ENCODE assay signal across 24 cellular contexts in the genomic region with DNA sequence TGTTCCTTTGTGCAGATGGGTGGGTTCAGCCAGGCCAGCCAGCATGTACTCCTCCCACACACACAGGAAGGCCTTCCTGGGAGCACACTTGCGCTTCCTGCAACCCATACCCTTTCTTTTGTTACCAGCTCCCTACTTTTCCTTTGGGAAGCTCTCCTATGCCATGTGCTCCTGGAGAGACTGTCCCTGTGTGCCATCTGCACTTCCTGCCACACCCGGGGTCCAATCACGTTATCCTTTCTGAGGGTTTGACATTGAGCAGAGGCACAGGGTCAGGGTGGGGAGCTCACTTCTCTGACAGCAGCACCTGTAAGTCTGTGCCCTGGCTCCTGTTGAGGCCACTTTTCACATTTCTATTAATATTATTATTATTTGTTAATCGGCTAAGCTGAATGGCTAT.
DNase-seq lines count a peak whose midpoint lies in the region; ATAC-seq, FAIRE-seq and TF ChIP-seq lines count a peak whose summit lies in the region.
"Had no signal": no experiment of that assay in that cellular context is flagged by ENCODE, and none has a peak within 500 bp of the region (broad histone marks: within the 10 kb centered on the region; RNA-seq: fewer than 3 reads in every experiment).

No MANE protein-coding gene starts in this region.

- no peak overlapping the region for H2AFZ ChIP-seq in HepG2 (ENCODE audit: low read length)

- H3K4me1 ChIP-seq in HepG2 (ENCODE audit: insufficient read depth, low read length) (no peaks in the 10 kb centered on the region), right lobe of liver (no peaks in the 10 kb centered on the region), left lung (peaks cover 0 to 5% of the 10 kb centered on the region in 2 donors)

- no TSS peak for BruUV-seq in HepG2 (replicated peaks; lab: Mats Ljungman, UMichigan)

- FAIRE-seq in HepG2 (lab: Jason Lieb, UNC): no peak
- FAIRE-seq: D721Med, GM18507, RCC 7860 had no signal

- intact Hi-C loops in HepG2 (cut with micrococcal nuclease; ENCODE audit: unreplicated experiment) (no loop called here), right lobe of liver (cut with DNase I) (no loop called here), left lung (cut with DNase I) (no loop called here), head of caudate nucleus (cut with DNase I) (no loop called here)
- intact Hi-C loops in activated T-helper 2 cell treated with anti-CD3 and anti-CD28 coated beads, Interferon-gamma antibody, Interleukin-2, Interleukin-4, amounts not matched to agents 10 μg/mL and 5 μg/mL and 100 μg/mL, durations not matched to agents 14 hours and 24 hours and 36 hours (cut with micrococcal nuclease): no loop called here

- WGBS in HepG2 (ENCODE audit: low lambda C conversion rate): 23% methylated on average over 4 of the region's 4 CpGs
- WGBS in right lobe of liver (ENCODE audit: insufficient coverage, low coverage, low lambda C conversion rate, missing lambda C conversion rate): 56% methylated on average over 3 of the region's 4 CpGs

- peaks cover 19% of the 10 kb centered on the region for H3K4me1 Mint-ChIP-seq in activated T-helper 2 cell treated with anti-CD3 and anti-CD28 coated beads, Interferon-gamma antibody, Interleukin-2, Interleukin-4, amounts not matched to agents 10 μg/mL and 5 μg/mL and 100 μg/mL, durations not matched to agents 14 hours and 24 hours and 36 hours (ENCODE audit: low read depth)
- peaks cover 24% of the 10 kb centered on the region for H3K4me1 Mint-ChIP-seq in stimulated activated naive CD8-positive, alpha-beta T cell treated with anti-CD3 and anti-CD28 coated beads, Interleukin-15, amount 100 ng/mL, for 72 hours
- H3K4me1 Mint-ChIP-seq: CD8-positive, alpha-beta memory T cell had no signal

- POLR2A ChIA-PET in HepG2 (lab: Yijun Ruan, JAX): no interaction called here

- H3K4me3 ChIP-seq in HepG2 (replicated peaks in 1 of 3; ENCODE audit: insufficient read depth in 1 of 3, low read depth in 2 of 3, low read length in 3 of 3) (no peak overlapping the region), right lobe of liver (no peak overlapping the region), left lung (no peak overlapping the region)
- H3K4me3 ChIP-seq: MG63 had no signal

- H3K79me2 ChIP-seq in HepG2 (ENCODE audit: insufficient read depth, low read length): no peaks in the 10 kb centered on the region

- TF ChIP-seq POLR2A in HepG2 (IDR thresholded peaks at IDR 0.05; ENCODE audit: insufficient read depth in 1 of 2, low read depth in 2 of 2, low read length in 2 of 2) (no peak), right lobe of liver (IDR thresholded peaks at IDR 0.05) (no peak)

- H3K36me3 ChIP-seq in HepG2 (replicated peaks in 1 of 2; ENCODE audit: control insufficient read depth in 1 of 2, insufficient read depth in 2 of 2, low read length in 2 of 2) (no peaks in the 10 kb centered on the region), right lobe of liver (no peaks in the 10 kb centered on the region), left lung (no peaks in the 10 kb centered on the region)

- in situ Hi-C loops in HepG2 (cut with HindIII; ENCODE audit: extremely low pct_ligation_motif_present, low pct_unique_long_range_greater_than_20kb): no loop called here

- H3K4me3 Mint-ChIP-seq in activated T-helper 2 cell treated with anti-CD3 and anti-CD28 coated beads, Interferon-gamma antibody, Interleukin-2, Interleukin-4, amounts not matched to agents 10 μg/mL and 5 μg/mL and 100 μg/mL, durations not matched to agents 14 hours and 24 hours and 36 hours (ENCODE audit: low read depth): no peak overlapping the region
- no peak overlapping the region for H3K4me3 Mint-ChIP-seq in stimulated activated naive CD8-positive, alpha-beta T cell treated with anti-CD3 and anti-CD28 coated beads, Interleukin-15, amount 100 ng/mL, for 72 hours
- H3K4me3 Mint-ChIP-seq: CD8-positive, alpha-beta memory T cell had no signal

- H3K9me3 Mint-ChIP-seq in activated T-helper 2 cell treated with anti-CD3 and anti-CD28 coated beads, Interferon-gamma antibody, Interleukin-2, Interleukin-4, amounts not matched to agents 10 μg/mL and 5 μg/mL and 100 μg/mL, durations not matched to agents 14 hours and 24 hours and 36 hours: peaks cover 35% of the 10 kb centered on the region
- peaks cover 16 to 26% of the 10 kb centered on the region in 2 donors for H3K9me3 Mint-ChIP-seq in stimulated activated naive CD8-positive, alpha-beta T cell treated with anti-CD3 and anti-CD28 coated beads, Interleukin-15, amount 100 ng/mL, for 72 hours

- H3K36me3 Mint-ChIP-seq in activated T-helper 2 cell treated with anti-CD3 and anti-CD28 coated beads, Interferon-gamma antibody, Interleukin-2, Interleukin-4, amounts not matched to agents 10 μg/mL and 5 μg/mL and 100 μg/mL, durations not matched to agents 14 hours and 24 hours and 36 hours (ENCODE audit: low read depth): peaks cover 15% of the 10 kb centered on the region

- H3K27ac ChIP-seq in HepG2 (ENCODE audit: extremely low read length, insufficient read depth, low read length) (no peak overlapping the region), right lobe of liver (no peak overlapping the region), left lung (peak overlapping the region; percentile 29 to 63)
- H3K27ac ChIP-seq: C4-2B had no signal

- H3K9me3 ChIP-seq in HepG2 (ENCODE audit: low read length): peaks cover 26% of the 10 kb centered on the region
- H3K9me3 ChIP-seq in right lobe of liver: peaks cover 0 to 12% (median 0%) of the 10 kb centered on the region in 4 donors
- peaks cover 9 to 26% of the 10 kb centered on the region in 2 donors for H3K9me3 ChIP-seq in left lung

- CTCF ChIA-PET in HepG2 (lab: Yijun Ruan, JAX; ENCODE audit: low intra/inter-chr PET ratio, low total read pairs): no interaction called here

- peak overlapping the region; percentile 29 for H3K27ac Mint-ChIP-seq in activated T-helper 2 cell treated with anti-CD3 and anti-CD28 coated beads, Interferon-gamma antibody, Interleukin-2, Interleukin-4, amounts not matched to agents 10 μg/mL and 5 μg/mL and 100 μg/mL, durations not matched to agents 14 hours and 24 hours and 36 hours
- H3K27ac Mint-ChIP-seq in stimulated activated naive CD8-positive, alpha-beta T cell treated with anti-CD3 and anti-CD28 coated beads, Interleukin-15, amount 100 ng/mL, for 72 hours: no peak overlapping the region
- H3K27ac Mint-ChIP-seq: CD8-positive, alpha-beta memory T cell had no signal

- no peak for TF ChIP-seq RAD21 in HepG2 (CRISPR knock-in tag; IDR thresholded peaks at IDR 0.05)

- H3K27me3 ChIP-seq in HepG2 (ENCODE audit: control insufficient read depth in 1 of 2, insufficient read depth in 2 of 2, low read length in 2 of 2) (0 out of 5 replicates have a peak, but pooled peaks cover 0 to 4% of the 10 kb centered on the region in 2 experiments), right lobe of liver (no peaks in the 10 kb centered on the region), left lung (no peaks in the 10 kb centered on the region)
- H3K27me3 ChIP-seq: MG63 had no signal

- no peak overlapping the region for H3K4me2 ChIP-seq in HepG2 (ENCODE audit: low read depth, low read length)

- no peak for TF ChIP-seq CTCF in HepG2 (CRISPR knock-in tag; IDR thresholded peaks at IDR 0.05)
- TF ChIP-seq CTCF in right lobe of liver (IDR thresholded peaks at IDR 0.05): no peak
- TF ChIP-seq CTCF in left lung (IDR thresholded peaks at IDR 0.05): no peak

- H3K9ac ChIP-seq in HepG2 (ENCODE audit: insufficient read depth, low read depth, low read length): no peak overlapping the region

- no peaks in the 10 kb centered on the region for H3K27me3 Mint-ChIP-seq in activated T-helper 2 cell treated with anti-CD3 and anti-CD28 coated beads, Interferon-gamma antibody, Interleukin-2, Interleukin-4, amounts not matched to agents 10 μg/mL and 5 μg/mL and 100 μg/mL, durations not matched to agents 14 hours and 24 hours and 36 hours (ENCODE audit: low read depth)
- no peaks in the 10 kb centered on the region for H3K27me3 Mint-ChIP-seq in stimulated activated naive CD8-positive, alpha-beta T cell treated with anti-CD3 and anti-CD28 coated beads, Interleukin-15, amount 100 ng/mL, for 72 hours

- DNase-seq in HepG2 (ENCODE audit: low spot score) (no peak), right lobe of liver (no peak), left lung (no peak), SIG-M5 treated with dmso at 0.1 percent for 504 hours (lab: John Stamatoyannopoulos, UW; ENCODE audit: unreplicated experiment) (no peak), head of caudate nucleus (no peak)
- DNase-seq in activated T-helper 2 cell treated with anti-CD3 and anti-CD28 coated beads, Interferon-gamma antibody, Interleukin-2, Interleukin-4, amounts not matched to agents 10 μg/mL and 5 μg/mL and 100 μg/mL, durations not matched to agents 14 hours and 24 hours and 36 hours (ENCODE audit: low spot score): no peak
- no peak for DNase-seq in stimulated activated naive CD8-positive, alpha-beta T cell treated with anti-CD3 and anti-CD28 coated beads, Interleukin-15, amount 100 ng/mL, for 72 hours
- DNase-seq: CD8-positive, alpha-beta memory T cell; DMS53; GDM1; H7; Kasumi-1; MG63; NCI-H1417; NCI-H1694 treated with DMSO at 0.1 percent for 48 hours; NCI-H2081 treated with DMSO at 0.1 percent for 48 hours; NCI-H2171 treated with DMSO at 0.1 percent for 48 hours; NCI-H524 treated with DMSO at 0.1 percent for 48 hours; NCI-H82; OCI-M1 had no signal

- no peak for ATAC-seq in HepG2
- no peak for ATAC-seq in right lobe of liver
- ATAC-seq in left lung: no peak
- ATAC-seq in stimulated activated naive CD8-positive, alpha-beta T cell treated with anti-CD3 and anti-CD28 coated beads, Interleukin-15, amount 100 ng/mL, for 72 hours: no peak

- TF ChIP-seq EP300 in HepG2 (IDR thresholded peaks at IDR 0.05; ENCODE audit: low read depth in 2 of 2, low read length in 2 of 2) (no peak), HepG2 (CRISPR knock-in tag; IDR thresholded peaks at IDR 0.05; ENCODE audit: borderline replicate concordance) (no peak)

- H4K20me1 ChIP-seq in HepG2 (ENCODE audit: insufficient read depth, low read length): no peaks in the 10 kb centered on the region

TF ChIP-seq in HepG2, 621 proteins besides CTCF, POLR2A, EP300 and RAD21 (continues in another document):
- TF ChIP-seq, protein P1, sequence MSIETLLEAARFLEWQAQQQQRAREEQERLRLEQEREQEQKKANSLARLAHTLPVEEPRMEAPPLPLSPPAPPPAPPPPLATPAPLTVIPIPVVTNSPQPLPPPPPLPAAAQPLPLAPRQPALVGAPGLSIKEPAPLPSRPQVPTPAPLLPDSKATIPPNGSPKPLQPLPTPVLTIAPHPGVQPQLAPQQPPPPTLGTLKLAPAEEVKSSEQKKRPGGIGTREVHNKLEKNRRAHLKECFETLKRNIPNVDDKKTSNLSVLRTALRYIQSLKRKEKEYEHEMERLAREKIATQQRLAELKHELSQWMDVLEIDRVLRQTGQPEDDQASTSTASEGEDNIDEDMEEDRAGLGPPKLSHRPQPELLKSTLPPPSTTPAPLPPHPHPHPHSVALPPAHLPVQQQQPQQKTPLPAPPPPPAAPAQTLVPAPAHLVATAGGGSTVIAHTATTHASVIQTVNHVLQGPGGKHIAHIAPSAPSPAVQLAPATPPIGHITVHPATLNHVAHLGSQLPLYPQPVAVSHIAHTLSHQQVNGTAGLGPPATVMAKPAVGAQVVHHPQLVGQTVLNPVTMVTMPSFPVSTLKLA (IDR thresholded peaks at IDR 0.05): peak; percentile 77

Comparison
In these comparisons a context has a peak if more than half of its experiments do, and no peak if none do; other contexts are left out.
1. H3K27ac ChIP-seq: peak in left lung (2 of 2); none in HepG2 (single experiment) and right lobe of liver (0 of 3).